ENCODE assay signal across 1 cellular context in genomic region chr12:69359531-69360347, GRCh38.
TF ChIP-seq lines count a peak whose summit lies in the region.

Gene YEATS4, plus strand, starts transcription at chr12:69359743. Its CDS starts 230 bp downstream, at chr12:69359973.

TF ChIP-seq in K562, 482 proteins besides CTCF, POLR2A, EP300 and RAD21 (continued from another document and continues in another):
- TF ChIP-seq THAP12 (CRISPR knock-in tag; IDR thresholded peaks at IDR 0.05) (0 out of 2 replicates have a peak, but pooled peaks have one; percentile 18), KAT7 (CRISPR knock-in tag; IDR thresholded peaks at IDR 0.05; ENCODE audit: borderline replicate concordance) (peak; percentile 98; the same call in 1 of the 2 replicates), KDM1A (IDR thresholded peaks at IDR 0.05) (peak in 1 of 2 experiments; percentile 38; a peak in 1 of 4 replicates), RBM34 (IDR thresholded peaks at IDR 0.05; ENCODE audit: borderline replicate concordance, insufficient read depth, low read length) (no peak), ZNF212 (CRISPR knock-in tag; IDR thresholded peaks at IDR 0.05) (no peak), DPF2 (IDR thresholded peaks at IDR 0.05) (no peak), MAX (CRISPR knock-in tag; IDR thresholded peaks at IDR 0.05) (peak; percentile 82; the same call in 1 of the 2 replicates), MAFF (IDR thresholded peaks at IDR 0.05; ENCODE audit: low read length) (no peak), ZNF318 (IDR thresholded peaks at IDR 0.05; ENCODE audit: borderline replicate concordance in 1 of 2, low read depth in 1 of 2) (no peak), BDP1 (IDR thresholded peaks at IDR 0.05; ENCODE audit: insufficient read depth, insufficient read length) (no peak), NR2C1 (IDR thresholded peaks at IDR 0.05) (peak; percentile 76), NR2C1 (tag; IDR thresholded peaks at IDR 0.05) (peak; percentile 89), NEUROD1 (IDR thresholded peaks at IDR 0.05; ENCODE audit: borderline replicate concordance, low read depth, low read length, partially characterized antibody) (peak; percentile 56), DMBX1 (CRISPR knock-in tag; IDR thresholded peaks at IDR 0.05; ENCODE audit: borderline replicate concordance) (no peak), NCOA4 (IDR thresholded peaks at IDR 0.05; ENCODE audit: partially characterized antibody) (no peak), KLF6 (CRISPR knock-in tag; IDR thresholded peaks at IDR 0.05; ENCODE audit: borderline replicate concordance) (no peak), TBP (optimal IDR thresholded peaks at IDR 0.05; ENCODE audit: low read depth, low read length) (peak; percentile 86), NELFE (IDR thresholded peaks at IDR 0.05; ENCODE audit: insufficient read depth, insufficient read length) (no peak), REST (CRISPR knock-in tag; IDR thresholded peaks at IDR 0.05; ENCODE audit: low read depth) (peak; percentile 78), ILF3 (IDR thresholded peaks at IDR 0.05; ENCODE audit: borderline replicate concordance) (no peak), NRF1 (conservative IDR thresholded peaks at IDR 0.05 in 1 of 2, IDR thresholded peaks at IDR 0.05 in 1 of 2) (peak; percentile 99), SUPT5H (IDR thresholded peaks at IDR 0.05) (peak; percentile 93), ETV5 (CRISPR knock-in tag; IDR thresholded peaks at IDR 0.05; ENCODE audit: low read depth) (peak; percentile 78), GTF2E2 (tag; IDR thresholded peaks at IDR 0.05) (peak; percentile 47; the same call in 1 of the 2 replicates), HEY1 (CRISPR knock-in tag; IDR thresholded peaks at IDR 0.05; ENCODE audit: borderline replicate concordance) (no peak), SRF (CRISPR knock-in tag; IDR thresholded peaks at IDR 0.05) (peak; percentile 38 to 91; a peak in 3 of 4 replicates), CREB1 (IDR thresholded peaks at IDR 0.05) (peak; percentile 70), CREB1 (CRISPR knock-in tag; IDR thresholded peaks at IDR 0.05) (peak; percentile 50), ZC3H4 (CRISPR knock-in tag; IDR thresholded peaks at IDR 0.05; ENCODE audit: borderline replicate concordance) (no peak), MXI1 (IDR thresholded peaks at IDR 0.05; ENCODE audit: low read depth, low read length) (no peak), MGA (IDR thresholded peaks at IDR 0.05) (peak; percentile 89), KAT2B (IDR thresholded peaks at IDR 0.05; ENCODE audit: low read depth, low read length) (no peak)
